In the genomic region with DNA sequence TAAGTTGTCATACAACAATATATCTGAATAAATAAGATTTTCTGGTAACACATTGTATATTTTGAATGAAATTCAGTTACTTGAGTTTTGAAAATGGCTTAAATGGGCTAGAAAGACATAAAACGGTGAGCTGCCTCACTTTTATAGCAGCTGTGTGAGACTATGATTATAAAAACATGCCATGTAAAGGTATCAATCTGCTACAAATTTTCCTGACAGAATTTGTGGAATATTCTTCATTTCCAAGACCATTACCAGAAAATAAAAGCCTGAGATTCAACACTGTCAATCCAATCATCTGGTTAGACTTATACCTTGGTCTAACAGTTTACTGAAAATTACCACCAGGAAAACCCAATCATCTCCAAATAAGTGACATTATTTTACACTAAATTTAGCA, we compare ENCODE assay signal across 24 cellular contexts.
"Had no signal": no experiment of that assay in that cellular context is flagged by ENCODE, and none has a peak within 500 bp of the region (broad histone marks: within the 10 kb centered on the region; RNA-seq: fewer than 3 reads in every experiment).

No MANE protein-coding gene starts in this region.

- DNase-seq: colonic mucosa; cortex of kidney; dermis blood vessel endothelial cell; dorsolateral prefrontal cortex; effector CD4-positive, alpha-beta T cell; effector CD8-positive, alpha-beta T cell; effector memory CD4-positive, alpha-beta T cell; effector memory CD8-positive, alpha-beta T cell; endodermal cell; erythroblast; esophagus squamous epithelium; foreskin fibroblast; foreskin keratinocyte; foreskin melanocyte; gastrocnemius medialis; glutamatergic neuron; head of caudate nucleus; heart left ventricle; heart right ventricle had no signal

- H3K4me1 Mint-ChIP-seq: endodermal cell had no signal

- H3K27ac ChIP-seq: colonic mucosa, coronary artery, dorsolateral prefrontal cortex, epithelial cell of prostate, esophagus muscularis mucosa, esophagus squamous epithelium, foreskin keratinocyte, gastrocnemius medialis, gastroesophageal sphincter, heart left ventricle, heart right ventricle had no signal

- H3K4me3 Mint-ChIP-seq: dendritic cell treated with granulocyte-macrophage colony-stimulating factor and Interleukin-4, amounts not matched to agents 40 ng/mL and 50 ng/mL, for 4 days; effector memory CD8-positive, alpha-beta T cell; endodermal cell had no signal

- H3K36me3 ChIP-seq: colonic mucosa, esophagus muscularis mucosa, esophagus squamous epithelium, gastrocnemius medialis, gastroesophageal sphincter, heart left ventricle, heart right ventricle had no signal

- H3K27me3 Mint-ChIP-seq: dendritic cell treated with granulocyte-macrophage colony-stimulating factor and Interleukin-4, amounts not matched to agents 40 ng/mL and 50 ng/mL, for 4 days; effector memory CD8-positive, alpha-beta T cell had no signal

- H3K4me3 ChIP-seq: colonic mucosa, coronary artery, dorsolateral prefrontal cortex, esophagus muscularis mucosa, esophagus squamous epithelium, gastrocnemius medialis, gastroesophageal sphincter, heart left ventricle, heart right ventricle had no signal

- H3K27ac Mint-ChIP-seq: dendritic cell treated with granulocyte-macrophage colony-stimulating factor and Interleukin-4, amounts not matched to agents 40 ng/mL and 50 ng/mL, for 4 days; effector memory CD8-positive, alpha-beta T cell; endodermal cell had no signal

- H3K27me3 ChIP-seq: colonic mucosa, dorsolateral prefrontal cortex, esophagus muscularis mucosa, esophagus squamous epithelium, foreskin keratinocyte, gastrocnemius medialis, gastroesophageal sphincter, heart left ventricle, heart right ventricle had no signal

- H3K9me3 Mint-ChIP-seq: endodermal cell had no signal

- H3K9me3 ChIP-seq: colonic mucosa, esophagus muscularis mucosa, esophagus squamous epithelium, gastrocnemius medialis, gastroesophageal sphincter had no signal

- H3K4me1 ChIP-seq: colonic mucosa, esophagus squamous epithelium, gastrocnemius medialis, heart right ventricle had no signal
